17 cellular contexts compared by ENCODE assay signal in the genomic region with DNA sequence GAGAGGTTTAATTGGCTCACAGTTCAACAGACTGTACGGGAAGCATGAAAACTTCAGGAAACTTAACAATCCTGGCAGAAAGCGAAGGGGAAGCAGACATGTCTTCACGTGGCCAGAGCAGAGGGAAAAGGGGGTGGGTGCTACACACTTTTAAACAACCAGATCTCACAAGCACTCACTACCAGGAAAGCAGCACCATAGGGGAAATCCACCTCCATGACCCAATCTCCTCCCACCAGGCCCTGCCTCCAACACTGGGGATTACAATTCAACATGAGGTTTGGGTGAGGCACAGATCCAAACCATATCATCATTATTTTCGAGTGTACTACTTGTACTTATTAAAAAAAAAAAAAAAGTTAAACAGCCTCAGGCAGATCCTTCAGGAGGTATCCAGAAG. TPM values are rescaled to one million over a fixed set of nuclear protein-coding genes. Genes with fewer than 3 reads are reported as not detected.
DNase-seq lines count a peak whose midpoint lies in the region; ATAC-seq and TF ChIP-seq lines count a peak whose summit lies in the region.
"Had no signal": no experiment of that assay in that cellular context is flagged by ENCODE, and none has a peak within 500 bp of the region (broad histone marks: within the 10 kb centered on the region; RNA-seq: fewer than 3 reads in every experiment).

No MANE protein-coding gene starts in this region.

- DNase-seq in activated CD4-positive, alpha-beta T cell treated with anti-CD3 and anti-CD28 coated beads, Interleukin-2, amount 10 ng/mL, durations not matched to agents 24 days and 14 days: peak; percentile 53
- no peak for DNase-seq in activated CD4-positive, alpha-beta T cell treated with anti-CD3 and anti-CD28 coated beads, Interleukin-2, amount 50 U/mL, for 4 hours
- DNase-seq in activated naive CD8-positive, alpha-beta T cell treated with anti-CD3 and anti-CD28 coated beads for 36 hours: no peak
- no peak for DNase-seq in activated naive CD8-positive, alpha-beta T cell treated with anti-CD3 and anti-CD28 coated beads, Interleukin-2, amount 50 U/mL, for 24 hours
- DNase-seq in choroid plexus epithelial cell (ENCODE audit: low read depth) (peak; percentile 59), foreskin fibroblast (no peak), right lobe of liver (no peak)
- DNase-seq: C1 segment of cervical spinal cord; Calu3; CD4-positive, alpha-beta memory T cell; COR-L47; DMS53; DMS79 treated with DMSO at 0.1 percent for 48 hours; GF-D8; H9 had no signal

- no peaks in the 10 kb centered on the region for H3K9me3 Mint-ChIP-seq in activated CD4-positive, alpha-beta T cell treated with anti-CD3 and anti-CD28 coated beads, Interleukin-2, amount 10 ng/mL, durations not matched to agents 24 days and 14 days
- no peaks in the 10 kb centered on the region for H3K9me3 Mint-ChIP-seq in activated naive CD8-positive, alpha-beta T cell treated with anti-CD3 and anti-CD28 coated beads for 36 hours
- no peaks in the 10 kb centered on the region for H3K9me3 Mint-ChIP-seq in activated naive CD8-positive, alpha-beta T cell treated with anti-CD3 and anti-CD28 coated beads, Interleukin-2, amount 50 U/mL, for 24 hours
- H3K9me3 Mint-ChIP-seq: CD4-positive, alpha-beta memory T cell; GM23338; H9 had no signal

- H3K27me3 Mint-ChIP-seq in activated CD4-positive, alpha-beta T cell treated with anti-CD3 and anti-CD28 coated beads, Interleukin-2, amount 10 ng/mL, durations not matched to agents 24 days and 14 days: no peaks in the 10 kb centered on the region
- no peaks in the 10 kb centered on the region for H3K27me3 Mint-ChIP-seq in activated naive CD8-positive, alpha-beta T cell treated with anti-CD3 and anti-CD28 coated beads for 36 hours
- H3K27me3 Mint-ChIP-seq in activated naive CD8-positive, alpha-beta T cell treated with anti-CD3 and anti-CD28 coated beads, Interleukin-2, amount 50 U/mL, for 24 hours: no peaks in the 10 kb centered on the region
- H3K27me3 Mint-ChIP-seq: CD4-positive, alpha-beta memory T cell had no signal

- no peak for TF ChIP-seq POLR2A in right lobe of liver (IDR thresholded peaks at IDR 0.05)

- H3K36me3 Mint-ChIP-seq in activated CD4-positive, alpha-beta T cell treated with anti-CD3 and anti-CD28 coated beads, Interleukin-2, amount 10 ng/mL, durations not matched to agents 24 days and 14 days (ENCODE audit: low read depth): peaks cover 11% of the 10 kb centered on the region
- H3K36me3 Mint-ChIP-seq in activated naive CD8-positive, alpha-beta T cell treated with anti-CD3 and anti-CD28 coated beads for 36 hours: peaks cover 9% of the 10 kb centered on the region
- peaks cover 5% of the 10 kb centered on the region for H3K36me3 Mint-ChIP-seq in activated naive CD8-positive, alpha-beta T cell treated with anti-CD3 and anti-CD28 coated beads, Interleukin-2, amount 50 U/mL, for 24 hours (ENCODE audit: low read depth)

- H3K4me1 Mint-ChIP-seq in activated CD4-positive, alpha-beta T cell treated with anti-CD3 and anti-CD28 coated beads, Interleukin-2, amount 10 ng/mL, durations not matched to agents 24 days and 14 days: peaks cover 17% of the 10 kb centered on the region
- H3K4me1 Mint-ChIP-seq in activated naive CD8-positive, alpha-beta T cell treated with anti-CD3 and anti-CD28 coated beads for 36 hours: peaks cover 13% of the 10 kb centered on the region
- H3K4me1 Mint-ChIP-seq in activated naive CD8-positive, alpha-beta T cell treated with anti-CD3 and anti-CD28 coated beads, Interleukin-2, amount 50 U/mL, for 24 hours: peaks cover 12% of the 10 kb centered on the region
- H3K4me1 Mint-ChIP-seq: GM23338 had no signal

- no peak overlapping the region for H3K4me3 Mint-ChIP-seq in activated CD4-positive, alpha-beta T cell treated with anti-CD3 and anti-CD28 coated beads, Interleukin-2, amount 10 ng/mL, durations not matched to agents 24 days and 14 days
- H3K4me3 Mint-ChIP-seq in activated naive CD8-positive, alpha-beta T cell treated with anti-CD3 and anti-CD28 coated beads for 36 hours: no peak overlapping the region
- no peak overlapping the region for H3K4me3 Mint-ChIP-seq in activated naive CD8-positive, alpha-beta T cell treated with anti-CD3 and anti-CD28 coated beads, Interleukin-2, amount 50 U/mL, for 24 hours
- H3K4me3 Mint-ChIP-seq: CD4-positive, alpha-beta memory T cell; GM23338; H9 had no signal

- no peaks in the 10 kb centered on the region for H3K9me3 ChIP-seq in right lobe of liver

- H3K27ac ChIP-seq in right lobe of liver: no peak overlapping the region

- no peak for ATAC-seq in activated naive CD8-positive, alpha-beta T cell treated with anti-CD3 and anti-CD28 coated beads, Interleukin-2, amount 50 U/mL, for 24 hours
- ATAC-seq in right lobe of liver: no peak
- ATAC-seq: GM23338, HCT116 had no signal

- no peaks in the 10 kb centered on the region for H3K27me3 ChIP-seq in right lobe of liver

- peaks cover 0 to 31% (median 8%) of the 10 kb centered on the region in 4 donors for H3K4me1 ChIP-seq in right lobe of liver

- 72% methylated on average over 4 of the region's 4 CpGs for whole genome bisulfite sequencing in right lobe of liver (ENCODE audit: insufficient coverage, low coverage, low lambda C conversion rate, missing lambda C conversion rate)

- TF ChIP-seq CTCF in choroid plexus epithelial cell (conservative IDR thresholded peaks at IDR 0.05; ENCODE audit: low read depth, low read length) (no peak), foreskin fibroblast (IDR thresholded peaks at IDR 0.05; ENCODE audit: low read depth, low read length) (no peak), right lobe of liver (IDR thresholded peaks at IDR 0.05) (no peak)

- H3K27ac Mint-ChIP-seq in activated CD4-positive, alpha-beta T cell treated with anti-CD3 and anti-CD28 coated beads, Interleukin-2, amount 10 ng/mL, durations not matched to agents 24 days and 14 days: no peak overlapping the region
- H3K27ac Mint-ChIP-seq in activated naive CD8-positive, alpha-beta T cell treated with anti-CD3 and anti-CD28 coated beads for 36 hours: peak overlapping the region; percentile 12
- no peak overlapping the region for H3K27ac Mint-ChIP-seq in activated naive CD8-positive, alpha-beta T cell treated with anti-CD3 and anti-CD28 coated beads, Interleukin-2, amount 50 U/mL, for 24 hours
- H3K27ac Mint-ChIP-seq: GM23338, H9 had no signal

- no peak overlapping the region for H3K4me3 ChIP-seq in choroid plexus epithelial cell (ENCODE audit: low read depth, low read length)
- no peak overlapping the region for H3K4me3 ChIP-seq in foreskin fibroblast (ENCODE audit: low read depth in 1 of 2, low read length in 2 of 2)
- H3K4me3 ChIP-seq in right lobe of liver: no peak overlapping the region
- H3K4me3 ChIP-seq: GM23338 had no signal

- no peaks in the 10 kb centered on the region for H3K36me3 ChIP-seq in right lobe of liver

- intact Hi-C loops in activated CD4-positive, alpha-beta T cell treated with anti-CD3 and anti-CD28 coated beads, Interleukin-2, amount 10 ng/mL, durations not matched to agents 24 days and 14 days (cut with micrococcal nuclease): no loop called here
- intact Hi-C loops in right lobe of liver (cut with DNase I): no loop called here

RNA-seq across cellular contexts. Expression of gene RXYLT1, which starts 29.9 kb away (rescaled TPM):
- 26.6 and 27.6 TPM in 2 replicates for total RNA-seq in activated CD4-positive, alpha-beta T cell treated with anti-CD3 and anti-CD28 coated beads, Interleukin-2, amount 10 ng/mL, durations not matched to agents 24 days and 14 days
- 10 to 100 TPM; 24.5 to 27.6 TPM for total RNA-seq in activated naive CD8-positive, alpha-beta T cell treated with anti-CD3 and anti-CD28 coated beads for 36 hours
- 10 to 100 TPM in 4 of 6 experiments, 1 to 10 TPM in 2; 8.8 to 10.9 (median 10.3) TPM for total RNA-seq in right lobe of liver

RNA-seq across cellular contexts. Expression of gene SRGAP1, which starts 34.9 kb away (rescaled TPM):
- 0.16 and 0.21 TPM in 2 replicates for total RNA-seq in activated CD4-positive, alpha-beta T cell treated with anti-CD3 and anti-CD28 coated beads, Interleukin-2, amount 10 ng/mL, durations not matched to agents 24 days and 14 days
- total RNA-seq in activated naive CD8-positive, alpha-beta T cell treated with anti-CD3 and anti-CD28 coated beads for 36 hours: under 1 TPM; 0.02 to 0.18 TPM
- total RNA-seq in right lobe of liver: 1 to 10 TPM; 1.3 to 5.0 (median 3.0) TPM

Comparison
In these comparisons a context has a peak if more than half of its experiments do, and no peak if none do; other contexts are left out.
1. DNase-seq: peak in activated CD4-positive, alpha-beta T cell treated with anti-CD3 and anti-CD28 coated beads, Interleukin-2, amount 10 ng/mL, durations not matched to agents 24 days and 14 days (single experiment) and choroid plexus epithelial cell (single experiment); none in activated CD4-positive, alpha-beta T cell treated with anti-CD3 and anti-CD28 coated beads, Interleukin-2, amount 50 U/mL, for 4 hours (0 of 2), activated naive CD8-positive, alpha-beta T cell treated with anti-CD3 and anti-CD28 coated beads for 36 hours (single experiment), activated naive CD8-positive, alpha-beta T cell treated with anti-CD3 and anti-CD28 coated beads, Interleukin-2, amount 50 U/mL, for 24 hours (single experiment), foreskin fibroblast (0 of 2) and right lobe of liver (0 of 3).